1 cellular context compared by ENCODE assay signal in the genomic region with DNA sequence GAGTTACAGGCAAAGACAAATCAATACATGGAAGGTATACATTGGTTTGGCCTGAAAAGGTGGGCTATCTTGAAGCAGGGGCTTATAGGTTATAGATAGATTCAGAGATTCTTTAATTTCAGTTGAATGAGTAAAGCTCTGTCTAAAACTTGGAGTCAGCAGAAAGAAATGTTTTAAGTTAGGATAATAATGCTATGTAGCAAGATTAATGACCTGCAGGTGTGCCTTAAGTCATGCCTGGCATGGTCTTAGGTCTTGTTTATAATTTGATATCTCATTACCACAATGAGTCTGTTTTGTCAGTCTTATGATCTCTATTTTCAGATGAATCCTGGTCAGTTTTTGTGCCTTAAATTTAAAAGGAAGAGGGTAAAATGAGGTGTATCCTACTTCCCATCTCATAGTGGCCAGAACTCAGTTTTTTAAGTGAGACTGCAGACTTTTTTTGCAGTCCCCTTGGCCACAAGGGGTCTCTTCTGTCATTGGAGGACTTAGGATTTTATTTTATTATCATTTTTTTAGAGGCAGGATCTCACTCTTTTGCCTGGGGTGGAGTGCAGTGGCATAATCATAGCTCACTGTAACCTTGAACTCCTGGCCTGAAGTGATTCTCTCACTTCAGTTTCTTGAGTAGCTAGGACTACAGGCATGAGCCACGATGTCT.
TF ChIP-seq lines count a peak whose summit lies in the region.

No MANE protein-coding gene starts in this region.

TF ChIP-seq in HepG2, 621 proteins besides CTCF, POLR2A, EP300 and RAD21:
- TF ChIP-seq CHD2 (IDR thresholded peaks at IDR 0.05; ENCODE audit: low read depth, low read length) (no peak), ZNF317 (CRISPR knock-in tag; IDR thresholded peaks at IDR 0.05) (peak; percentile 70; the same call in 1 of the 2 replicates)
